Comparison of ENCODE assay signal across 25 cellular contexts in genomic region chr16:86640265-86640843, GRCh38.
"Had no signal": no experiment of that assay in that cellular context is flagged by ENCODE, and none has a peak within 500 bp of the region (broad histone marks: within the 10 kb centered on the region; RNA-seq: fewer than 3 reads in every experiment).

No MANE protein-coding gene starts in this region.

- FAIRE-seq: endometrium, frontal cortex, keratinocyte, urothelium cell line had no signal

- H3K4me2 ChIP-seq: neural progenitor cell had no signal

- H3K4me1 Mint-ChIP-seq: naive B cell; stimulated activated memory B cell treated with anti-CD40 and anti-IgM and Interleukin-4, amounts not matched to agents 10 μg/mL and 1 μg/mL and 100 μg/mL, for 72 hours had no signal

- DNase-seq: dermis blood vessel endothelial cell; effector memory CD8-positive, alpha-beta T cell; erythroblast; esophagus squamous epithelium; mesenchymal stem cell; mucosa of descending colon; naive B cell; psoas muscle; right lobe of liver; stimulated activated CD4-positive, alpha-beta T cell treated with anti-CD3 and anti-CD28 coated beads, Interleukin-4, amount 100 ng/mL, for 4 hours; stimulated activated naive CD8-positive, alpha-beta T cell treated with anti-CD3 and anti-CD28 coated beads, Interleukin-15, Interleukin-2, amounts not matched to agents 100 U/mL and 50 U/mL, for 24 hours; substantia nigra; testis; tibial artery; upper lobe of left lung had no signal

- H3K36me3 Mint-ChIP-seq: mesothelial cell of epicardium; naive B cell; natural killer cell treated with Interleukin-12 subunit alpha and Interleukin-12 subunit beta and Interleukin-15 and Interleukin-18, amount 100 ng/mL, for 72 hours; neural progenitor cell; stimulated activated memory B cell treated with anti-CD40 and anti-IgM and Interleukin-4, amounts not matched to agents 10 μg/mL and 1 μg/mL and 100 μg/mL, for 72 hours had no signal

- H3K9me3 Mint-ChIP-seq: effector memory CD8-positive, alpha-beta T cell; mesothelial cell of epicardium; naive B cell; natural killer cell treated with Interleukin-12 subunit alpha and Interleukin-12 subunit beta and Interleukin-15 and Interleukin-18, amount 100 ng/mL, for 72 hours; stimulated activated memory B cell treated with anti-CD40 and anti-IgM and Interleukin-4, amounts not matched to agents 10 μg/mL and 1 μg/mL and 100 μg/mL, for 72 hours had no signal

- ATAC-seq: effector memory CD8-positive, alpha-beta T cell; mucosa of descending colon; natural killer cell treated with Interleukin-12 subunit alpha and Interleukin-12 subunit beta and Interleukin-15 and Interleukin-18, amount 100 ng/mL, for 72 hours; psoas muscle; right lobe of liver; stimulated activated memory B cell treated with anti-CD40 and anti-IgM and Interleukin-4, amounts not matched to agents 10 μg/mL and 1 μg/mL and 100 μg/mL, for 72 hours; stimulated activated naive CD8-positive, alpha-beta T cell treated with anti-CD3 and anti-CD28 coated beads, Interleukin-15, Interleukin-2, amounts not matched to agents 100 U/mL and 50 U/mL, for 24 hours had no signal

- H3K36me3 ChIP-seq: esophagus squamous epithelium, neural progenitor cell, right lobe of liver, tibial artery, upper lobe of left lung had no signal

- H3K27ac Mint-ChIP-seq: effector memory CD8-positive, alpha-beta T cell; mesothelial cell of epicardium; naive B cell; natural killer cell treated with Interleukin-12 subunit alpha and Interleukin-12 subunit beta and Interleukin-15 and Interleukin-18, amount 100 ng/mL, for 72 hours; stimulated activated memory B cell treated with anti-CD40 and anti-IgM and Interleukin-4, amounts not matched to agents 10 μg/mL and 1 μg/mL and 100 μg/mL, for 72 hours had no signal

- H3K4me3 Mint-ChIP-seq: effector memory CD8-positive, alpha-beta T cell; mesothelial cell of epicardium; naive B cell; natural killer cell treated with Interleukin-12 subunit alpha and Interleukin-12 subunit beta and Interleukin-15 and Interleukin-18, amount 100 ng/mL, for 72 hours; neural progenitor cell; stimulated activated memory B cell treated with anti-CD40 and anti-IgM and Interleukin-4, amounts not matched to agents 10 μg/mL and 1 μg/mL and 100 μg/mL, for 72 hours had no signal

- H3K4me3 ChIP-seq: coronary artery, esophagus squamous epithelium, mucosa of descending colon, neural progenitor cell, psoas muscle, right lobe of liver, testis, tibial artery, upper lobe of left lung had no signal

- H3K27me3 ChIP-seq: neural progenitor cell, right lobe of liver, testis, tibial artery had no signal

- H3K9ac ChIP-seq: neural progenitor cell, parathyroid adenoma had no signal

- H3K4me1 ChIP-seq: esophagus squamous epithelium, parathyroid adenoma, psoas muscle, right lobe of liver, testis, upper lobe of left lung had no signal

- H3K27ac ChIP-seq: coronary artery, neural progenitor cell, parathyroid adenoma, psoas muscle, right lobe of liver, testis, tibial artery, upper lobe of left lung had no signal

- H3K9me3 ChIP-seq: esophagus squamous epithelium, mucosa of descending colon, psoas muscle, right lobe of liver, testis, tibial artery, upper lobe of left lung had no signal

- H3K79me2 ChIP-seq: parathyroid adenoma had no signal

- H2AFZ ChIP-seq: neural progenitor cell, parathyroid adenoma had no signal
